ENCODE assay signal across 36 cellular contexts in the genomic region with DNA sequence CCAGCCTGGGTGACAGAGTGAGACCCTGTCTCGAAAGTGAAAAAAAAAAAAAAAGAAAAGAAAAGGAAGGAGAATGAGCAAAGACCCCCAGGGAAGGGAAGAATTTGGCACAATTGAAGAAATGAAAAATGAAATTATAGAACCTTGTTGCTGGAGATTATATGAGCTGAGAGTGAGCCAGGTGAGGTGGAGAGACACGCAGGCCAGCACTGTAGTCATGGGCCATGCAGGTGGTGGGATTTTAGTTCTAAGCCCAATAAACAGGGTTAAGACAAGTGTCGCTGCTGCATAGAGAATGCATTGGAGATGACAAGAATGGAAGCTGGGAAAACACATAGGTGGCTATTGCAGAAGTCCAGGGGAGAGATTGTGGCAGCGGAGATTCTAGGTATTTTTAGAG.
"Had no signal": no experiment of that assay in that cellular context is flagged by ENCODE, and none has a peak within 500 bp of the region (broad histone marks: within the 10 kb centered on the region; RNA-seq: fewer than 3 reads in every experiment).

No MANE protein-coding gene starts in this region.

- H3K4me1 ChIP-seq: ascending aorta had no signal

- H3K27ac Mint-ChIP-seq: activated B cell treated with CpG ODN at 0.5 μM for 24 hours; activated CD4-positive, alpha-beta memory T cell treated with anti-CD3 and anti-CD28 coated beads, Interleukin-2, amount 10 ng/mL, durations not matched to agents 7 days and 5 days; activated CD4-positive, alpha-beta T cell treated with anti-CD3 and anti-CD28 coated beads, Interleukin-2, amount 10 ng/mL, durations not matched to agents 24 days and 14 days; activated CD8-positive, alpha-beta memory T cell treated with anti-CD3 and anti-CD28 coated beads, Interleukin-2, amount 10 ng/mL, durations not matched to agents 7 days and 5 days; activated CD8-positive, alpha-beta T cell treated with anti-CD3 and anti-CD28 coated beads, Interleukin-2, amount 10 ng/mL, durations not matched to agents 7 days and 5 days; activated naive CD4-positive, alpha-beta T cell treated with anti-CD3 and anti-CD28 coated beads, Interleukin-2, amount 10 ng/mL, durations not matched to agents 7 days and 5 days; activated naive CD4-positive, alpha-beta T cell treated with anti-CD3 and anti-CD28 coated beads, Interleukin-2, amount 50 U/mL, for 24 hours; activated naive CD8-positive, alpha-beta T cell; activated naive CD8-positive, alpha-beta T cell treated with anti-CD3 and anti-CD28 coated beads, Interleukin-2, amount 10 ng/mL, durations not matched to agents 7 days and 5 days; activated naive CD8-positive, alpha-beta T cell treated with anti-CD3 and anti-CD28 coated beads, Interleukin-2, amount 50 U/mL, for 24 hours; activated T-cell treated with anti-CD3 and anti-CD28 coated beads, Interleukin-2, amount 50 U/mL, for 24 hours; activated T-helper 2 cell treated with anti-CD3 and anti-CD28 coated beads, Interferon-gamma antibody, Interleukin-2, Interleukin-4, amounts not matched to agents 10 μg/mL and 5 μg/mL and 100 μg/mL, durations not matched to agents 14 hours and 24 hours and 36 hours; brain; T-helper 1 cell treated with Interleukin-12 subunit alpha and Interleukin-12 subunit beta and Interleukin-4 antibody, amounts not matched to agents 30 μg/mL and 1 μg/mL, for 36 hours; T-helper 2 cell treated with Interferon-gamma antibody and Interleukin-4, amounts not matched to agents 5 μg/mL and 100 μg/mL, for 36 hours had no signal

- H3K4me3 ChIP-seq: ascending aorta, cardiac muscle cell had no signal

- H3K27me3 ChIP-seq: ascending aorta, cardiac muscle cell had no signal

- H3K27ac ChIP-seq: ascending aorta, cardiac muscle cell, VCaP had no signal

- H3K36me3 Mint-ChIP-seq: activated CD8-positive, alpha-beta memory T cell treated with anti-CD3 and anti-CD28 coated beads, Interleukin-2, amount 10 ng/mL, durations not matched to agents 7 days and 5 days; activated naive CD4-positive, alpha-beta T cell treated with anti-CD3 and anti-CD28 coated beads, Interleukin-2, amount 10 ng/mL, durations not matched to agents 7 days and 5 days; activated naive CD4-positive, alpha-beta T cell treated with anti-CD3 and anti-CD28 coated beads, Interleukin-2, amount 50 U/mL, for 24 hours; activated naive CD8-positive, alpha-beta T cell; activated naive CD8-positive, alpha-beta T cell treated with anti-CD3 and anti-CD28 coated beads, Interleukin-2, amount 10 ng/mL, durations not matched to agents 7 days and 5 days; brain had no signal

- H3K27me3 Mint-ChIP-seq: activated B cell treated with CpG ODN at 0.5 μM for 24 hours; activated CD4-positive, alpha-beta T cell treated with anti-CD3 and anti-CD28 coated beads, Interleukin-2, amount 10 ng/mL, durations not matched to agents 24 days and 14 days; activated CD8-positive, alpha-beta memory T cell treated with anti-CD3 and anti-CD28 coated beads, Interleukin-2, amount 10 ng/mL, durations not matched to agents 7 days and 5 days; activated naive CD4-positive, alpha-beta T cell treated with anti-CD3 and anti-CD28 coated beads, Interleukin-2, amount 50 U/mL, for 24 hours; activated naive CD8-positive, alpha-beta T cell; activated naive CD8-positive, alpha-beta T cell treated with anti-CD3 and anti-CD28 coated beads, Interleukin-2, amount 50 U/mL, for 24 hours; activated T-cell treated with anti-CD3 and anti-CD28 coated beads, Interleukin-2, amount 50 U/mL, for 24 hours; central memory CD8-positive, alpha-beta T cell had no signal

- H3K4me1 Mint-ChIP-seq: activated B cell treated with CpG ODN at 0.5 μM for 24 hours; brain; central memory CD8-positive, alpha-beta T cell had no signal

- ATAC-seq: activated CD8-positive, alpha-beta memory T cell treated with anti-CD3 and anti-CD28 coated beads, Interleukin-2, amount 10 ng/mL, durations not matched to agents 7 days and 5 days; activated CD8-positive, alpha-beta T cell treated with anti-CD3 and anti-CD28 coated beads, Interleukin-2, amount 10 ng/mL, durations not matched to agents 7 days and 5 days; activated naive CD8-positive, alpha-beta T cell treated with anti-CD3 and anti-CD28 coated beads, Interleukin-2, amount 50 U/mL, for 24 hours had no signal

- DNase-seq: activated B cell treated with CpG ODN at 0.5 μM for 24 hours; activated CD4-positive, alpha-beta memory T cell treated with anti-CD3 and anti-CD28 coated beads, Interleukin-2, amount 10 ng/mL, durations not matched to agents 7 days and 5 days; activated CD4-positive, alpha-beta T cell treated with anti-CD3 and anti-CD28 coated beads for 4 hours; activated CD4-positive, alpha-beta T cell treated with anti-CD3 and anti-CD28 coated beads, Interleukin-2, amount 10 ng/mL, durations not matched to agents 24 days and 14 days; activated CD4-positive, alpha-beta T cell treated with anti-CD3 and anti-CD28 coated beads, Interleukin-2, amount 50 U/mL, for 48 hours; activated CD4-positive, CD25-positive, alpha-beta regulatory T cell treated with anti-CD3 and anti-CD28 coated beads, Interleukin-2, amount 50 U/mL, for 72 hours; activated CD8-positive, alpha-beta memory T cell treated with anti-CD3 and anti-CD28 coated beads, Interleukin-2, amount 10 ng/mL, durations not matched to agents 7 days and 5 days; activated CD8-positive, alpha-beta memory T cell treated with anti-CD3 and anti-CD28 coated beads, Interleukin-2, amount 50 U/mL, for 48 hours; activated CD8-positive, alpha-beta T cell treated with anti-CD3 and anti-CD28 coated beads, Interleukin-2, amount 10 ng/mL, durations not matched to agents 7 days and 5 days; activated effector memory CD4-positive, alpha-beta T cell treated with Interleukin-2 at 50 U/mL for 16 hours; activated gamma-delta T cell; activated naive CD4-positive, alpha-beta T cell treated with Interleukin-2 at 50 U/mL for 16 hours; activated naive CD8-positive, alpha-beta T cell treated with anti-CD3 and anti-CD28 coated beads, Interleukin-2, amount 10 ng/mL, durations not matched to agents 7 days and 5 days; activated naive CD8-positive, alpha-beta T cell treated with anti-CD3 and anti-CD28 coated beads, Interleukin-2, amount 50 U/mL, for 24 hours; activated T-cell treated with anti-CD3 and anti-CD28 coated beads, Interleukin-2, amount 50 U/mL, for 24 hours; activated T-cell treated with anti-CD3 and anti-CD28 coated beads, Interleukin-2, amount 50 U/mL, for 48 hours; amygdala; anterior cingulate cortex; caudate nucleus; cerebellar nuclear complex; T-helper 1 cell; T-helper 2 cell; T-helper 9 cell had no signal

- H3K9me3 ChIP-seq: ascending aorta had no signal

- H3K9me3 Mint-ChIP-seq: activated B cell treated with CpG ODN at 0.5 μM for 24 hours; activated CD4-positive, alpha-beta memory T cell treated with anti-CD3 and anti-CD28 coated beads, Interleukin-2, amount 10 ng/mL, durations not matched to agents 7 days and 5 days; activated CD4-positive, alpha-beta T cell treated with anti-CD3 and anti-CD28 coated beads, Interleukin-2, amount 10 ng/mL, durations not matched to agents 24 days and 14 days; activated naive CD4-positive, alpha-beta T cell treated with anti-CD3 and anti-CD28 coated beads, Interleukin-2, amount 10 ng/mL, durations not matched to agents 7 days and 5 days; activated naive CD4-positive, alpha-beta T cell treated with anti-CD3 and anti-CD28 coated beads, Interleukin-2, amount 50 U/mL, for 24 hours; activated naive CD8-positive, alpha-beta T cell treated with anti-CD3 and anti-CD28 coated beads, Interleukin-2, amount 10 ng/mL, durations not matched to agents 7 days and 5 days; activated naive CD8-positive, alpha-beta T cell treated with anti-CD3 and anti-CD28 coated beads, Interleukin-2, amount 50 U/mL, for 24 hours; activated T-cell treated with anti-CD3 and anti-CD28 coated beads, Interleukin-2, amount 50 U/mL, for 24 hours; activated T-helper 2 cell treated with anti-CD3 and anti-CD28 coated beads, Interferon-gamma antibody, Interleukin-2, Interleukin-4, amounts not matched to agents 10 μg/mL and 5 μg/mL and 100 μg/mL, durations not matched to agents 14 hours and 24 hours and 36 hours; brain; central memory CD8-positive, alpha-beta T cell; T-helper 1 cell treated with Interleukin-12 subunit alpha and Interleukin-12 subunit beta and Interleukin-4 antibody, amounts not matched to agents 30 μg/mL and 1 μg/mL, for 36 hours; T-helper 2 cell treated with Interferon-gamma antibody and Interleukin-4, amounts not matched to agents 5 μg/mL and 100 μg/mL, for 36 hours had no signal

- FAIRE-seq: bronchial epithelial cell, TTC549 had no signal

- H3K36me3 ChIP-seq: ascending aorta, cardiac muscle cell had no signal

- H3K4me3 Mint-ChIP-seq: activated B cell treated with CpG ODN at 0.5 μM for 24 hours; activated CD4-positive, alpha-beta memory T cell treated with anti-CD3 and anti-CD28 coated beads, Interleukin-2, amount 10 ng/mL, durations not matched to agents 7 days and 5 days; activated CD4-positive, alpha-beta T cell treated with anti-CD3 and anti-CD28 coated beads, Interleukin-2, amount 10 ng/mL, durations not matched to agents 24 days and 14 days; activated CD8-positive, alpha-beta memory T cell treated with anti-CD3 and anti-CD28 coated beads, Interleukin-2, amount 10 ng/mL, durations not matched to agents 7 days and 5 days; activated CD8-positive, alpha-beta T cell treated with anti-CD3 and anti-CD28 coated beads, Interleukin-2, amount 10 ng/mL, durations not matched to agents 7 days and 5 days; activated naive CD4-positive, alpha-beta T cell treated with anti-CD3 and anti-CD28 coated beads, Interleukin-2, amount 10 ng/mL, durations not matched to agents 7 days and 5 days; activated naive CD4-positive, alpha-beta T cell treated with anti-CD3 and anti-CD28 coated beads, Interleukin-2, amount 50 U/mL, for 24 hours; activated naive CD8-positive, alpha-beta T cell; activated naive CD8-positive, alpha-beta T cell treated with anti-CD3 and anti-CD28 coated beads, Interleukin-2, amount 10 ng/mL, durations not matched to agents 7 days and 5 days; activated naive CD8-positive, alpha-beta T cell treated with anti-CD3 and anti-CD28 coated beads, Interleukin-2, amount 50 U/mL, for 24 hours; activated T-cell treated with anti-CD3 and anti-CD28 coated beads, Interleukin-2, amount 50 U/mL, for 24 hours; brain; central memory CD8-positive, alpha-beta T cell; T-helper 1 cell treated with Interleukin-12 subunit alpha and Interleukin-12 subunit beta and Interleukin-4 antibody, amounts not matched to agents 30 μg/mL and 1 μg/mL, for 36 hours; T-helper 2 cell treated with Interferon-gamma antibody and Interleukin-4, amounts not matched to agents 5 μg/mL and 100 μg/mL, for 36 hours had no signal
